In the genomic region with DNA sequence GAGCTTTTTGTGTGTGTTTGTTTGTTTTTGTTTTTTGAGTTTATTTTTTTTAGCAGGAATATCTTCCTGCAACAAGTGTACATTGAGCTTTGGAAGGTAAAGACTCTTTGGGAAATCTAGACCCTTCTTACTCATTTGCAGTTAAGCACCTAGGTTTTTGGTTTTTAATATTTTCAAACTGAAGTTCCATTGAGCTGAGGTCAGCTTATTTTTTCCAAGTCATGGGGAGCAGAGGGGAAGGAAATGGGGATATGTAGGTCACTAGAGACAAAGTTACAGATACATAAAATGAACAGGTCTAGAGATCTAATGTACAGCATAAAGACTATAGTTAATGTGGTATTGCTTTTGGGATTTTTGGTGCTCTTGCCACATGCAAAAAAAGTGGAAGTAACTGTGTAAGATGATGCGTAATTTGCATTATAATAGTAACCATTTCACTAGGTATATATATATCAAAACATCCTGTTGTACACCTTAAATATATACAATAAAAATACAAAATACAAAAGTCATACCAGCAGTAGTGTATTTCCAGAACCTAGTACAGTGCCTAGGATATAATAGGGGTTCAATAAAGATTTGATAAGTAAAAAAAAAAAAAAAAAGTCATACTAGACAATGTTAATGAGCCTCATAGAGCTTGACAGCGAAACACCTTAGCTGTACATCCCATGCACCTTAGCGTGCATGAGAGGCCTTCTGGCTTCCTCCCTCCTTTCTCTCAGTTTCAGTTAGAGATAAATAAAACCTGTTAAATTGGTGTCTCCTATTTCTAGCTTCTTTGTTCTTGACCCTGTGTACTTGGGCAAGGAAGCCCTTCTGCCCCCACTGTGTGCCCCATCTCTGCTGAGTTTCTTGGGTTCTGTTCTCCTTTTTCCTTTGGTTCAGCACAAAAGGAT, we compare ENCODE assay signal across 1 cellular context.
A peak's percentile ranks its signal among the peaks of the same experiment; 100 is the strongest.
TF ChIP-seq lines count a peak whose summit lies in the region.

No MANE protein-coding gene starts in this region.

TF ChIP-seq in HepG2, 621 proteins besides CTCF, POLR2A, EP300 and RAD21:
- no peak for TF ChIP-seq BCL6 (CRISPR knock-in tag; IDR thresholded peaks at IDR 0.05)
- TF ChIP-seq MAFF (IDR thresholded peaks at IDR 0.05; ENCODE audit: low read depth, low read length): peak; percentile 78
- TF ChIP-seq MAFK (conservative IDR thresholded peaks at IDR 0.05 in 1 of 2, IDR thresholded peaks at IDR 0.05 in 1 of 2; ENCODE audit: low read length in 2 of 2): peak; percentile 80 to 93
- TF ChIP-seq, protein P1, sequence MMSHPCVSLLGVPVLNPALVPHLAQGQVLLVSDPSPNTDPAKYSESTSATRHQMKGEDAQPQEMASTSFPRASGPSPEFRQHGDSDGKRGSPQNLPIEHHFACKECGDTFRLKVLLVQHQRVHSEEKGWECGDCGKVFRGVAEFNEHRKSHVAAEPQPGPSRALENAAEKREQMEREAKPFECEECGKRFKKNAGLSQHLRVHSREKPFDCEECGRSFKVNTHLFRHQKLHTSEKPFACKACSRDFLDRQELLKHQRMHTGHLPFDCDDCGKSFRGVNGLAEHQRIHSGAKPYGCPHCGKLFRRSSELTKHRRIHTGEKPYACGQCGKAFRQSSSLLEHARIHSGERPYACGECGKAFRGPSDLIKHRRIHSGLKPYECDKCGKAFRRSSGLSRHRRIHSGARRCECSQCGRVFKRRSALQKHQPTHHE (CRISPR knock-in tag; IDR thresholded peaks at IDR 0.05; ENCODE audit: borderline replicate concordance): no peak
- TF ChIP-seq, protein P2, sequence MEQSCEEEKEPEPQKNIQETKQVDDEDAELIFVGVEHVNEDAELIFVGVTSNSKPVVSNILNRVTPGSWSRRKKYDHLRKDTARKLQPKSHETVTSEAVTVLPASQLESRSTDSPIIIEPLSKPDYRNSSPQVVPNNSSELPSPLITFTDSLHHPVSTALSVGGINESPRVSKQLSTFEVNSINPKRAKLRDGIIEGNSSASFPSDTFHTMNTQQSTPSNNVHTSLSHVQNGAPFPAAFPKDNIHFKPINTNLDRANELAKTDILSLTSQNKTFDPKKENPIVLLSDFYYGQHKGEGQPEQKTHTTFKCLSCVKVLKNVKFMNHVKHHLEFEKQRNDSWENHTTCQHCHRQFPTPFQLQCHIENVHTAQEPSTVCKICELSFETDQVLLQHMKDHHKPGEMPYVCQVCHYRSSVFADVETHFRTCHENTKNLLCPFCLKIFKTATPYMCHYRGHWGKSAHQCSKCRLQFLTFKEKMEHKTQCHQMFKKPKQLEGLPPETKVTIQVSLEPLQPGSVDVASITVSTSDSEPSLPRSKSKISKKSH (CRISPR knock-in tag; IDR thresholded peaks at IDR 0.05; ENCODE audit: borderline replicate concordance): no peak
